In genomic region chr7:143256932-143257331, GRCh38 we compare ENCODE assay signal across 1 cellular context.
TF ChIP-seq lines count a peak whose summit lies in the region.

No MANE protein-coding gene starts in this region.

TF ChIP-seq in K562, 482 proteins besides CTCF, POLR2A, EP300 and RAD21 (continued from another document and continues in another):
- TF ChIP-seq DEAF1 (CRISPR knock-in tag; IDR thresholded peaks at IDR 0.05) (no peak), FOXJ3 (CRISPR knock-in tag; IDR thresholded peaks at IDR 0.05) (no peak), ETS2 (tag; IDR thresholded peaks at IDR 0.05; ENCODE audit: borderline replicate concordance, poor library complexity, severe bottlenecking) (no peak), RCOR1 (IDR thresholded peaks at IDR 0.05; ENCODE audit: borderline replicate concordance in 1 of 2, low read depth in 2 of 2, low read length in 2 of 2) (no peak), ATF1 (CRISPR knock-in tag; IDR thresholded peaks at IDR 0.05) (no peak; the same call in 1 of the 2 replicates), ATF1 (tag; IDR thresholded peaks at IDR 0.05) (peak; percentile 84), NEUROD1 (IDR thresholded peaks at IDR 0.05; ENCODE audit: borderline replicate concordance, low read depth, low read length, partially characterized antibody) (no peak), ZNF655 (CRISPR knock-in tag; IDR thresholded peaks at IDR 0.05) (no peak), ASH1L (IDR thresholded peaks at IDR 0.05; ENCODE audit: borderline replicate concordance, low read depth, partially characterized antibody) (no peak), ZNF740 (CRISPR knock-in tag; IDR thresholded peaks at IDR 0.05) (no peak), ZNF740 (tag; IDR thresholded peaks at IDR 0.05) (no peak), MGA (IDR thresholded peaks at IDR 0.05) (no peak), RB1 (IDR thresholded peaks at IDR 0.05; ENCODE audit: low read depth) (no peak), GATAD2A (IDR thresholded peaks at IDR 0.05) (no peak), ZNF764 (CRISPR knock-in tag; IDR thresholded peaks at IDR 0.05; ENCODE audit: low read depth) (no peak), ZNF316 (IDR thresholded peaks at IDR 0.05) (0 out of 2 replicates have a peak, but pooled peaks have one; percentile 2), BRD9 (IDR thresholded peaks at IDR 0.05; ENCODE audit: low read depth, partially characterized antibody) (no peak), ZFP91 (CRISPR knock-in tag; IDR thresholded peaks at IDR 0.05) (no peak), ZBED1 (IDR thresholded peaks at IDR 0.05) (no peak), HINFP (tag; conservative IDR thresholded peaks at IDR 0.05; ENCODE audit: low read depth) (no peak), EZH2 (IDR thresholded peaks at IDR 0.05; ENCODE audit: borderline replicate concordance, low read depth, low read length) (no peak), PHF20 (IDR thresholded peaks at IDR 0.05; ENCODE audit: partially characterized antibody) (no peak), ZNF347 (CRISPR knock-in tag; IDR thresholded peaks at IDR 0.05; ENCODE audit: low read depth) (no peak), ARNT (IDR thresholded peaks at IDR 0.05) (no peak), SMAD1 (IDR thresholded peaks at IDR 0.05; ENCODE audit: low read depth, low read length, partially characterized antibody) (no peak), GABPB2 (CRISPR knock-in tag; conservative IDR thresholded peaks at IDR 0.05) (no peak), TCF15 (CRISPR knock-in tag; IDR thresholded peaks at IDR 0.05) (no peak), HMGN3 (IDR thresholded peaks at IDR 0.05; ENCODE audit: borderline replicate concordance, extremely low read depth, insufficient read length, low read depth, low read length) (no peak)
